In the genomic region with DNA sequence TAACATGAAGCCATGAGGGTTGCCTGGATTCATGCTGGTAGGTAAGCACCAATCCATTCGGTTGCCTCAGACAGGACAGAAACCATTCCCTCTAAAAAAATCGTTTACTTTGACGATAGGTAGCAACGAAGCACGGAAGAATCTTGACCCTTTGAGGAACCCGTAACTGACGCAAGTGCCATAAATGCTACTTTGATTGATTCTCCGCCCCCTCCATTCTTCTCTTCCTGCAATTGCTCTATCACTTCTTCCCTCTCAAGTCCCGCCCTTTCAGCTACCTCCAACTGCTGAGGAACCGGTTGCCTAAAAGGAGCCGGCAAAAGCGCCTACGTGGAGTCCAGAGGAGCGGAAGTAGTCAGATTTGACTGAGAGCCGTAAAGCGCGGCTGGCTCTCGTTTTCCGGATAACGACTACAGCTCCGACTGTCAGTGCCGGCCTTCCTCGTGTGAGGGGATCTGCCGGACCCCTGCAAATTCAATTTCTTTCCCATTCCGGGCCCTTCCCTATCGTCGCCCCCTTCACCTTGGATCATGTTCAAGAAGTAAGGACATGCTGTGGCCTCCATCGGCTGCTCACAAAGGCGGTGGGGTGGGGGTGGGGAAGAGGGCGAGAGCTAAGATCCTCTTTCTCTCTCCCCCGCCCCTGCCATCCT, we compare ENCODE assay signal across 8 cellular contexts. TPM values are rescaled to one million over a fixed set of nuclear protein-coding genes. Genes with fewer than 3 reads are reported as not detected.
DNase-seq lines count a peak whose midpoint lies in the region; ATAC-seq, FAIRE-seq and TF ChIP-seq lines count a peak whose summit lies in the region.

A gene with protein sequence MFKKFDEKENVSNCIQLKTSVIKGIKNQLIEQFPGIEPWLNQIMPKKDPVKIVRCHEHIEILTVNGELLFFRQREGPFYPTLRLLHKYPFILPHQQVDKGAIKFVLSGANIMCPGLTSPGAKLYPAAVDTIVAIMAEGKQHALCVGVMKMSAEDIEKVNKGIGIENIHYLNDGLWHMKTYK (plus strand): TSS at position 395 of the 652 bp plus-strand sequence. CDS start 136 bp downstream, at position 531.

- in situ Hi-C loops in Caki2 (cut with HindIII; ENCODE audit: low pct_unique_long_range_greater_than_20kb, low sequenced_read_pairs) = no loop called here

- H3K36me3 ChIP-seq in HUES48 (ENCODE audit: control insufficient read depth, insufficient read depth, low read length) (peaks cover 23% of the 10 kb centered on the region), OCI-LY1 (ENCODE audit: insufficient read depth, low read length) (peaks cover 24% of the 10 kb centered on the region), endothelial cell of umbilical vein (ENCODE audit: control insufficient read depth in 2 of 2, extremely low read depth in 1 of 2, insufficient read depth in 2 of 2, low read length in 2 of 2) (peaks cover 0 to 3% of the 10 kb centered on the region in 2 experiments)

- H3K4me3 ChIP-seq in HUES48 (ENCODE audit: low read depth, low read length) (peak within 1 kb of the TSS; percentile 92), OCI-LY1 (ENCODE audit: low read depth, low read length, poor library complexity, severe bottlenecking) (peak within 1 kb of the TSS; percentile 85), endothelial cell of umbilical vein (replicated peaks in 1 of 3; ENCODE audit: insufficient read depth in 1 of 3, low read depth in 1 of 3, low read length in 3 of 3) (peak within 1 kb of the TSS; percentile 76 to 83 (median 79))

- H3K4me2 ChIP-seq in OCI-LY1 (ENCODE audit: low read length) (peak within 1 kb of the TSS; percentile 94), endothelial cell of umbilical vein (ENCODE audit: insufficient read depth, low read length) (peak within 1 kb of the TSS; percentile 94)

- H3K27me3 ChIP-seq in HUES48 (ENCODE audit: control insufficient read depth, insufficient read depth, low read length) (no peaks in the 10 kb centered on the region), OCI-LY1 (ENCODE audit: insufficient read depth, low read length) (no peaks in the 10 kb centered on the region), endothelial cell of umbilical vein (ENCODE audit: control insufficient read depth in 2 of 2, insufficient read depth in 2 of 2, low read length in 2 of 2) (no peaks in the 10 kb centered on the region)

- H3K9me1 ChIP-seq in endothelial cell of umbilical vein (replicated peaks; ENCODE audit: control insufficient read depth, extremely low read depth, insufficient read depth, low read length) = no peaks in the 10 kb centered on the region

- POLR2A ChIA-PET in endothelial cell of umbilical vein (lab: Charles Lee) = interaction anchor here (0.7 to 2.0 kb wide), 6 partner anchors 11 to 68 kb away, joined by 3 to 17 read pairs (median 5); a partner anchor contains a TSS

- H2AFZ ChIP-seq in OCI-LY1 (ENCODE audit: low read length) (peak within 1 kb of the TSS; percentile 68; the same call in 1 of the 2 replicates), endothelial cell of umbilical vein (ENCODE audit: low read depth, low read length) (peak within 1 kb of the TSS; percentile 35)

- H3K79me2 ChIP-seq in OCI-LY1 (ENCODE audit: insufficient read depth, low read length) (peaks cover 19% of the 10 kb centered on the region), endothelial cell of umbilical vein (ENCODE audit: control insufficient read depth, insufficient read depth, low read length) (peaks cover 29% of the 10 kb centered on the region)

- H4K20me1 ChIP-seq in OCI-LY1 (ENCODE audit: insufficient read depth, low read length) = no peaks in the 10 kb centered on the region
- no peaks in the 10 kb centered on the region for H4K20me1 ChIP-seq in endothelial cell of umbilical vein (replicated peaks; ENCODE audit: control insufficient read depth, extremely low read depth, insufficient read depth, low read length)

- H3F3A ChIP-seq in OCI-LY1 (ENCODE audit: insufficient read depth, low read length) = no peaks in the 10 kb centered on the region

- H3K9me2 ChIP-seq in OCI-LY1 (ENCODE audit: low read depth, low read length) = no peaks in the 10 kb centered on the region

- H3K27ac ChIP-seq in HUES48 (ENCODE audit: low read depth, low read length) = peak within 1 kb of the TSS; percentile 88
- H3K27ac ChIP-seq in OCI-LY1 (ENCODE audit: low read depth, low read length, poor library complexity, severe bottlenecking) = peak within 1 kb of the TSS; percentile 82
- peak within 1 kb of the TSS; percentile 72 for H3K27ac ChIP-seq in endothelial cell of umbilical vein (ENCODE audit: insufficient read depth, low read depth, low read length)

- TF ChIP-seq CTCF in OCI-LY1 (IDR thresholded peaks at IDR 0.05; ENCODE audit: low read length) = no peak
- no peak for TF ChIP-seq CTCF in endothelial cell of umbilical vein (IDR thresholded peaks at IDR 0.05; ENCODE audit: extremely low read depth in 1 of 2, insufficient read depth in 1 of 2, low read depth in 1 of 2, low read length in 2 of 2)

- ATAC-seq in GM21381 (IDR thresholded peaks at IDR 0.05; ENCODE audit: unreplicated experiment) = peak; percentile 95

- no peak for TF ChIP-seq POLR2A in endothelial cell of umbilical vein (IDR thresholded peaks at IDR 0.05; ENCODE audit: low read depth, low read length)

- H3K9me3 ChIP-seq in HUES48 (ENCODE audit: control insufficient read depth, insufficient read depth, low read length) (no peaks in the 10 kb centered on the region), OCI-LY1 (ENCODE audit: low read length) (no peaks in the 10 kb centered on the region), endothelial cell of umbilical vein (replicated peaks; ENCODE audit: control insufficient read depth, insufficient read depth, low read length) (no peaks in the 10 kb centered on the region)

- BruUV-seq in endothelial cell of umbilical vein (replicated peaks; lab: Mats Ljungman, UMichigan) = no TSS peak

- intact Hi-C loops in endothelial cell of umbilical vein (cut with micrococcal nuclease) = loop anchor here (1.0 to 5.0 kb wide), 6 partner anchors 27 to 167 kb away; a partner anchor contains a TSS

- H3K9ac ChIP-seq in HUES48 (ENCODE audit: low read depth, low read length) (peak within 1 kb of the TSS; percentile 75), OCI-LY1 (ENCODE audit: low read length) (peak within 1 kb of the TSS; percentile 93), endothelial cell of umbilical vein (replicated peaks; ENCODE audit: extremely low read depth, insufficient read depth, low read length) (peak within 1 kb of the TSS; percentile 86)

- CTCF ChIA-PET in endothelial cell of umbilical vein (lab: Charles Lee) = interaction anchor here (0.7 to 1.1 kb wide), 2 partner anchors 15 to 45 kb away, joined by 3 read pairs; no protein-coding TSS in a partner anchor

- dilution Hi-C loops in endothelial cell of umbilical vein (cut with MboI; ENCODE audit: extremely low pct_ligation_motif_present, low sequenced_read_pairs) = no loop called here

- peak; percentile 89 for FAIRE-seq in endothelial cell of umbilical vein (lab: Jason Lieb, UNC)

- peak; percentile 94 for DNase-seq in Caki2 (ENCODE audit: low read depth)
- peak; percentile 70 for DNase-seq in activated CD8-positive, alpha-beta memory T cell treated with anti-CD3 and anti-CD28 coated beads, Interleukin-2, amount 50 U/mL, for 4 hours
- DNase-seq in endothelial cell of umbilical vein (ENCODE audit: low read depth, low spot score) = peak; percentile 94
- peak; percentile 69 for DNase-seq in midbrain (lab: John Stamatoyannopoulos, UW)
- peak; percentile 39 to 44 for DNase-seq in stimulated activated CD8-positive, alpha-beta memory T cell treated with anti-CD3 and anti-CD28 coated beads, Interleukin-2, amount 100 ng/mL, for 1 hour (ENCODE audit: low read depth in 2 of 2)

- no peaks in the 10 kb centered on the region for H3K4me1 ChIP-seq in HUES48 (ENCODE audit: control insufficient read depth, insufficient read depth, low read length)
- peaks cover 19% of the 10 kb centered on the region for H3K4me1 ChIP-seq in OCI-LY1 (ENCODE audit: insufficient read depth, low read length, severe bottlenecking)
- H3K4me1 ChIP-seq in endothelial cell of umbilical vein (ENCODE audit: control insufficient read depth, extremely low read depth, insufficient read depth, low read length) = peaks cover 10% of the 10 kb centered on the region

TF ChIP-seq in endothelial cell of umbilical vein, 7 proteins besides CTCF, POLR2A, EP300 and RAD21:
- TF ChIP-seq EZH2 (IDR thresholded peaks at IDR 0.05; ENCODE audit: borderline replicate concordance, low read depth, low read length, severe bottlenecking) = no peak
- no peak for TF ChIP-seq MYC (IDR thresholded peaks at IDR 0.05; ENCODE audit: low read depth, low read length)
- no peak for TF ChIP-seq FOS (IDR thresholded peaks at IDR 0.05; ENCODE audit: borderline replicate concordance, insufficient read depth, low read length)
- TF ChIP-seq GATA2 (IDR thresholded peaks at IDR 0.05; ENCODE audit: insufficient read depth, insufficient read length, low read depth, low read length) = no peak
- peak; percentile 52 for TF ChIP-seq POLR2AphosphoS5 (IDR thresholded peaks at IDR 0.05; ENCODE audit: insufficient read depth, low read depth, low read length)

RNA-seq across cellular contexts. Expression of the gene that starts here (rescaled TPM):
- 127 and 146 TPM in 2 replicates for total RNA-seq in Caki2 (2014; rRNA removed; shearing (Covaris generic); ENCODE audit: low replicate concordance)
- 63.2 and 70.0 TPM in 2 replicates for total RNA-seq in endothelial cell of umbilical vein
- 26.0 and 36.1 TPM in 2 replicates for polyA plus RNA-seq in endothelial cell of umbilical vein
- 67.1 and 71.8 TPM in 2 replicates for polyA plus RNA-seq in endothelial cell of umbilical vein (2011; cell fraction: cytosol; rRNA removed)
- polyA plus RNA-seq in endothelial cell of umbilical vein (2011; cell fraction: nucleus; rRNA removed) = 30.4 and 34.6 TPM in 2 replicates
- 85.9 and 114 TPM in 2 replicates for polyA plus RNA-seq in endothelial cell of umbilical vein (2012)
- 10.9 and 12.1 TPM in 2 replicates for polyA minus RNA-seq in endothelial cell of umbilical vein
- 24.0 TPM for polyA minus RNA-seq in endothelial cell of umbilical vein (2011; cell fraction: cytosol; rRNA and poly(A)+ RNA removed)
- polyA minus RNA-seq in endothelial cell of umbilical vein (2011; cell fraction: nucleus; rRNA and poly(A)+ RNA removed) = 10.8 and 17.7 TPM in 2 replicates

Comparison
In these comparisons a context has a peak if more than half of its experiments do, and no peak if none do; other contexts are left out.
1. Peak in every context shown above with its lines: DNase-seq, ATAC-seq, H3K4me3 ChIP-seq and H3K27ac ChIP-seq.
2. DNase-seq: peak in every context shown above with its lines; median percentile 94 in Caki2; 94 in endothelial cell of umbilical vein; 70 in activated CD8-positive, alpha-beta memory T cell treated with anti-CD3 and anti-CD28 coated beads, Interleukin-2, amount 50 U/mL, for 4 hours; 69 in midbrain; 42 in stimulated activated CD8-positive, alpha-beta memory T cell treated with anti-CD3 and anti-CD28 coated beads, Interleukin-2, amount 100 ng/mL, for 1 hour.